11 cellular contexts compared by ENCODE assay signal in the genomic region with DNA sequence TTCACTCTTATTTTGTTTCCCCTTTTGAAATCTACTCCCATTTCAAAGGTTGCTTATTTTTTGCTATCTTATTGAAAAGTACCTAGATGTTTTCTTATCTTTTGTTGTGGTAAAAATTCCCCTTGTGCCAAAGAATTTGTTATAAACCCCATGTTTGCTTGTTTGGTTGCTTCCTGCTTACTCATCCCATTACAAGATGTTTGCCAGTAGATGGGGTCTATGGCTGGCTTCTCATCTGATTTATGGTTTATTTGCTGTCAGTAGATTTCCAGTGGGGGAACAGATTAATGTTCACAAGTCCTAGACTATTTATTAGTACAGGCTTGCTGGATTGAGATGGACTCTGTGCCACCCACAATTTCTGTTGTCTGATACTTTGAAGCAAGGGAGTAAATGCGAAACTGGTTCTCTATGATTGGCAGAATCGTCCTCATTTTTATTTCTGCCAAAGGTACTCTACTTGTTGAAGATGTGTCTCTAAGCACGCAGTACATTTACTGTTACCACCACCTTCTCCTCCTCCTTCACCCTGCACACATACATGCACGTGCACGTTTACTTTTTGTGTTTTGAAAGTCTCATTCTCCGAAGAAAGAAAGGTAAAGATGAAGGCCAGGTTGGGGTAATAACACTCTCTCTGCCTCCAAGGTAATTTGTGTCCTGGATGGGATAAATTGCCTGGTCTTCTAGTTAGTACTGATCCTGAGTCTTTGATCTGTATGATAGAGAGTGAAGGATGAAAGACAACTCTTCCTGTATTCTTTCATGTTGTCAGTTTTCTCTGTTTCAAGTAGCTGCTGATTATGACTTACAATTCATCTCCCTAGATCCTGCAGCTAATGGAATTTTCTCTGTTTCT.
DNase-seq lines count a peak whose midpoint lies in the region; ATAC-seq, FAIRE-seq and TF ChIP-seq lines count a peak whose summit lies in the region.
"Had no signal": no experiment of that assay in that cellular context is flagged by ENCODE, and none has a peak within 500 bp of the region (broad histone marks: within the 10 kb centered on the region; RNA-seq: fewer than 3 reads in every experiment).

No MANE protein-coding gene starts in this region.

- no peaks in the 10 kb centered on the region for H3K36me3 ChIP-seq in PC-9 (ENCODE audit: low read depth)
- H3K36me3 ChIP-seq in endothelial cell of umbilical vein (ENCODE audit: control insufficient read depth in 2 of 2, extremely low read depth in 1 of 2, insufficient read depth in 2 of 2, low read length in 2 of 2): no peaks in the 10 kb centered on the region
- no peaks in the 10 kb centered on the region for H3K36me3 ChIP-seq in mucosa of descending colon (ENCODE audit: low read depth)

- no peaks in the 10 kb centered on the region for H3K27me3 ChIP-seq in PC-9 (ENCODE audit: insufficient read depth, low read depth)
- H3K27me3 ChIP-seq in endothelial cell of umbilical vein (ENCODE audit: control insufficient read depth in 2 of 2, insufficient read depth in 2 of 2, low read length in 2 of 2): no peaks in the 10 kb centered on the region

- BruUV-seq in PC-9 (replicated peaks; lab: Mats Ljungman, UMichigan): no TSS peak
- no TSS peak for BruUV-seq in endothelial cell of umbilical vein (replicated peaks; lab: Mats Ljungman, UMichigan)

- peak overlapping the region in 1 of 2 donors; percentile 50 for H3K4me3 Mint-ChIP-seq in activated T-cell treated with anti-CD3 and anti-CD28 coated beads, Interleukin-2, amount 50 U/mL, for 72 hours
- H3K4me3 Mint-ChIP-seq in type B pancreatic cell: peak overlapping the region; percentile 17
- H3K4me3 Mint-ChIP-seq: activated T-cell treated with anti-CD3 and anti-CD28 coated beads, Interleukin-2, amount 50 U/mL, for 24 hours had no signal

- peak overlapping the region; percentile 32 for H3K27ac Mint-ChIP-seq in activated T-cell treated with anti-CD3 and anti-CD28 coated beads, Interleukin-2, amount 50 U/mL, for 72 hours
- H3K27ac Mint-ChIP-seq in type B pancreatic cell: peak overlapping the region; percentile 5
- H3K27ac Mint-ChIP-seq: activated T-cell treated with anti-CD3 and anti-CD28 coated beads, Interleukin-2, amount 50 U/mL, for 24 hours had no signal

- H2AFZ ChIP-seq in PC-9: no peak overlapping the region
- no peak overlapping the region for H2AFZ ChIP-seq in endothelial cell of umbilical vein (ENCODE audit: low read depth, low read length)

- no peaks in the 10 kb centered on the region for H3K9me3 Mint-ChIP-seq in activated T-cell treated with anti-CD3 and anti-CD28 coated beads, Interleukin-2, amount 50 U/mL, for 72 hours
- H3K9me3 Mint-ChIP-seq in type B pancreatic cell: no peaks in the 10 kb centered on the region
- H3K9me3 Mint-ChIP-seq: activated T-cell treated with anti-CD3 and anti-CD28 coated beads, Interleukin-2, amount 50 U/mL, for 24 hours had no signal

- no peaks in the 10 kb centered on the region for H3K9me2 ChIP-seq in PC-9 (ENCODE audit: insufficient read depth)

- no peak overlapping the region for H3K9ac ChIP-seq in endothelial cell of umbilical vein (replicated peaks; ENCODE audit: extremely low read depth, insufficient read depth, low read length)

- DNase-seq in activated T-cell treated with anti-CD3 and anti-CD28 coated beads, Interleukin-2, amount 50 U/mL, for 72 hours: no peak
- DNase-seq in activated T-cell treated with anti-CD3 and anti-CD28 coated beads, Interleukin-2, amount 50 U/mL, for 48 hours: no peak
- DNase-seq in PC-9: peak in 1 of 2 experiments; percentile 72
- DNase-seq in endothelial cell of umbilical vein (ENCODE audit: low read depth, low spot score): peak; percentile 69
- no peak for DNase-seq in type B pancreatic cell (ENCODE audit: extremely low spot score, unreplicated experiment)
- no peak for DNase-seq in putamen (ENCODE audit: low spot score)
- no peak for DNase-seq in cerebellar nuclear complex (lab: John Stamatoyannopoulos, UW)
- DNase-seq in mucosa of descending colon: no peak
- DNase-seq: activated T-cell treated with anti-CD3 and anti-CD28 coated beads, Interleukin-2, amount 50 U/mL, for 24 hours; stimulated activated CD4-positive, alpha-beta T cell treated with anti-CD3 and anti-CD28 coated beads, Interleukin-15, amount 100 ng/mL, for 24 hours had no signal

- H3K4me1 ChIP-seq in PC-9 (replicated peaks; ENCODE audit: insufficient read depth) (peaks cover 20% of the 10 kb centered on the region), endothelial cell of umbilical vein (ENCODE audit: control insufficient read depth, extremely low read depth, insufficient read depth, low read length) (no peaks in the 10 kb centered on the region), mucosa of descending colon (ENCODE audit: low read depth) (no peaks in the 10 kb centered on the region)

- H3K79me2 ChIP-seq in PC-9 (ENCODE audit: low read depth) (no peaks in the 10 kb centered on the region), endothelial cell of umbilical vein (ENCODE audit: control insufficient read depth, insufficient read depth, low read length) (no peaks in the 10 kb centered on the region)

- no peak for ATAC-seq in activated T-cell treated with anti-CD3 and anti-CD28 coated beads, Interleukin-2, amount 50 U/mL, for 72 hours (replicated peaks in 1 of 2)
- no peak for ATAC-seq in mucosa of descending colon

- no peaks in the 10 kb centered on the region for H3F3A ChIP-seq in PC-9 (ENCODE audit: insufficient read depth, low read depth)

- dilution Hi-C loops in endothelial cell of umbilical vein (cut with MboI; ENCODE audit: extremely low pct_ligation_motif_present, low sequenced_read_pairs): no loop called here

- no peaks in the 10 kb centered on the region for H3K9me3 ChIP-seq in PC-9 (ENCODE audit: insufficient read depth, low read depth)
- no peaks in the 10 kb centered on the region for H3K9me3 ChIP-seq in endothelial cell of umbilical vein (replicated peaks; ENCODE audit: control insufficient read depth, insufficient read depth, low read length)
- no peaks in the 10 kb centered on the region for H3K9me3 ChIP-seq in mucosa of descending colon

- TF ChIP-seq POLR2A in endothelial cell of umbilical vein (IDR thresholded peaks at IDR 0.05; ENCODE audit: low read depth, low read length): no peak

- peaks cover 18% of the 10 kb centered on the region for H3K4me1 Mint-ChIP-seq in activated T-cell treated with anti-CD3 and anti-CD28 coated beads, Interleukin-2, amount 50 U/mL, for 72 hours (ENCODE audit: low read depth)
- H3K4me1 Mint-ChIP-seq in type B pancreatic cell (ENCODE audit: unreplicated experiment): peaks cover 26% of the 10 kb centered on the region

- peak; percentile 72 for FAIRE-seq in endothelial cell of umbilical vein (lab: Jason Lieb, UNC)

- H3K36me3 Mint-ChIP-seq in activated T-cell treated with anti-CD3 and anti-CD28 coated beads, Interleukin-2, amount 50 U/mL, for 72 hours (ENCODE audit: insufficient read depth in 2 of 2): no peaks in the 10 kb centered on the region
- H3K36me3 Mint-ChIP-seq in type B pancreatic cell: no peaks in the 10 kb centered on the region

- no peak overlapping the region for H3K27ac ChIP-seq in PC-9
- no peak overlapping the region for H3K27ac ChIP-seq in endothelial cell of umbilical vein (ENCODE audit: insufficient read depth, low read depth, low read length)
- H3K27ac ChIP-seq: SK-N-MC had no signal

- intact Hi-C loops in PC-9 (cut with micrococcal nuclease; ENCODE audit: unreplicated experiment): no loop called here
- intact Hi-C loops in endothelial cell of umbilical vein (cut with micrococcal nuclease): loop anchor here (1.0 to 5.0 kb wide), 2 partner anchors 117 to 121 kb away; no protein-coding TSS in a partner anchor
- intact Hi-C loops in mucosa of descending colon (cut with DNase I, micrococcal nuclease): no loop called here

- peak overlapping the region; percentile 26; the same call in 1 of the 2 replicates for H3K4me2 ChIP-seq in PC-9
- no peak overlapping the region for H3K4me2 ChIP-seq in endothelial cell of umbilical vein (ENCODE audit: insufficient read depth, low read length)

- H4K20me1 ChIP-seq in PC-9 (ENCODE audit: insufficient read depth): no peaks in the 10 kb centered on the region
- no peaks in the 10 kb centered on the region for H4K20me1 ChIP-seq in endothelial cell of umbilical vein (replicated peaks; ENCODE audit: control insufficient read depth, extremely low read depth, insufficient read depth, low read length)

- H3K27me3 Mint-ChIP-seq in activated T-cell treated with anti-CD3 and anti-CD28 coated beads, Interleukin-2, amount 50 U/mL, for 72 hours (ENCODE audit: low read depth): no peaks in the 10 kb centered on the region
- H3K27me3 Mint-ChIP-seq in type B pancreatic cell: peaks cover 8% of the 10 kb centered on the region
- H3K27me3 Mint-ChIP-seq: activated T-cell treated with anti-CD3 and anti-CD28 coated beads, Interleukin-2, amount 50 U/mL, for 24 hours had no signal

- TF ChIP-seq CTCF in PC-9 (conservative IDR thresholded peaks at IDR 0.05) (no peak), endothelial cell of umbilical vein (IDR thresholded peaks at IDR 0.05; ENCODE audit: extremely low read depth in 1 of 2, insufficient read depth in 1 of 2, low read depth in 1 of 2, low read length in 2 of 2) (no peak), type B pancreatic cell (conservative IDR thresholded peaks at IDR 0.05) (no peak), mucosa of descending colon (IDR thresholded peaks at IDR 0.05) (no peak)

- CTCF ChIA-PET in PC-9 (lab: Charles Lee) (no interaction called here), endothelial cell of umbilical vein (lab: Charles Lee) (no interaction called here)

- H3K9me1 ChIP-seq in endothelial cell of umbilical vein (replicated peaks; ENCODE audit: control insufficient read depth, extremely low read depth, insufficient read depth, low read length): no peaks in the 10 kb centered on the region

- no peak overlapping the region for H3K4me3 ChIP-seq in PC-9
- no peak overlapping the region for H3K4me3 ChIP-seq in endothelial cell of umbilical vein (replicated peaks in 1 of 3; ENCODE audit: insufficient read depth in 1 of 3, low read depth in 1 of 3, low read length in 3 of 3)
- no peak overlapping the region for H3K4me3 ChIP-seq in mucosa of descending colon
- H3K4me3 ChIP-seq: SK-N-MC had no signal

- POLR2A ChIA-PET in PC-9 (lab: Charles Lee; ENCODE audit: unreplicated experiment) (no interaction called here), endothelial cell of umbilical vein (lab: Charles Lee) (no interaction called here)

TF ChIP-seq in endothelial cell of umbilical vein, 7 proteins besides CTCF, POLR2A, EP300 and RAD21 (continues in another document):
- TF ChIP-seq EZH2 (IDR thresholded peaks at IDR 0.05; ENCODE audit: borderline replicate concordance, low read depth, low read length, severe bottlenecking) (no peak), FOS (IDR thresholded peaks at IDR 0.05; ENCODE audit: borderline replicate concordance, insufficient read depth, low read length) (peak; percentile 19), POLR2AphosphoS5 (IDR thresholded peaks at IDR 0.05; ENCODE audit: insufficient read depth, low read depth, low read length) (no peak), GATA2 (IDR thresholded peaks at IDR 0.05; ENCODE audit: insufficient read depth, insufficient read length, low read depth, low read length) (no peak)
- TF ChIP-seq, protein P1, sequence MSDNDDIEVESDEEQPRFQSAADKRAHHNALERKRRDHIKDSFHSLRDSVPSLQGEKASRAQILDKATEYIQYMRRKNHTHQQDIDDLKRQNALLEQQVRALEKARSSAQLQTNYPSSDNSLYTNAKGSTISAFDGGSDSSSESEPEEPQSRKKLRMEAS (IDR thresholded peaks at IDR 0.05; ENCODE audit: insufficient read depth, insufficient read length): no peak
